In genomic region chr7:92732451-92733036, GRCh38 we compare ENCODE assay signal across 1 cellular context.
TF ChIP-seq lines count a peak whose summit lies in the region.

No MANE protein-coding gene starts in this region.

TF ChIP-seq in IMR-90, 13 proteins besides CTCF, POLR2A, EP300 and RAD21:
- TF ChIP-seq CEBPB (IDR thresholded peaks at IDR 0.05; ENCODE audit: low read depth, low read length) (no peak), USF2 (IDR thresholded peaks at IDR 0.05; ENCODE audit: low read depth, low read length) (no peak), MXI1 (IDR thresholded peaks at IDR 0.05; ENCODE audit: borderline replicate concordance, low read depth, low read length) (no peak), NFE2L2 (IDR thresholded peaks at IDR 0.05; ENCODE audit: low read depth, low read length) (no peak), SMC3 (IDR thresholded peaks at IDR 0.05; ENCODE audit: low read depth, low read length) (no peak), ELK1 (IDR thresholded peaks at IDR 0.05; ENCODE audit: borderline replicate concordance, low read depth, low read length) (no peak), CHD1 (IDR thresholded peaks at IDR 0.05; ENCODE audit: low read depth, low read length) (no peak), FOS (IDR thresholded peaks at IDR 0.05; ENCODE audit: low read depth, low read length) (no peak), MAZ (IDR thresholded peaks at IDR 0.05; ENCODE audit: borderline replicate concordance, low read depth, low read length) (no peak)
